In genomic region chr20:58824843-58825242, GRCh38 we compare ENCODE assay signal across 28 cellular contexts. TPM values are rescaled to one million over a fixed set of nuclear protein-coding genes. Genes with fewer than 3 reads are reported as not detected.
"Had no signal": no experiment of that assay in that cellular context is flagged by ENCODE, and none has a peak within 500 bp of the region (broad histone marks: within the 10 kb centered on the region; RNA-seq: fewer than 3 reads in every experiment).

No MANE protein-coding gene starts in this region.

- DNase-seq: head of caudate nucleus; hippocampal formation; kidney glomerular epithelial cell; left cardiac atrium; left lung; lower lobe of right lung; mammary epithelial cell; mesendoderm; naive thymus-derived CD4-positive, alpha-beta T cell; ovary; right lobe of liver; stimulated activated CD4-positive, alpha-beta T cell treated with anti-CD3 and anti-CD28 coated beads, Interleukin-1b, Interleukin-23, amount 100 ng/mL, for 48 hours; stimulated activated CD4-positive, alpha-beta T cell treated with anti-CD3 and anti-CD28 coated beads, Interleukin-2, amount 100 ng/mL, for 48 hours; stimulated activated CD4-positive, alpha-beta T cell treated with anti-CD3 and anti-CD28 coated beads, Interleukin-4, amount 100 ng/mL, for 4 hours; stimulated activated CD8-positive, alpha-beta memory T cell treated with anti-CD3 and anti-CD28 coated beads, Interleukin-4, amount 100 ng/mL, for 48 hours; stimulated activated naive CD4-positive, alpha-beta T cell treated with Interleukin-2 at 50 U/mL for 16 hours; stimulated activated naive CD8-positive, alpha-beta T cell treated with anti-CD3 and anti-CD28 coated beads, Interleukin-15, amount 100 ng/mL, for 72 hours; substantia nigra; testis; thyroid gland; transverse colon; upper lobe of left lung had no signal

- H3K4me1 Mint-ChIP-seq: mesothelial cell of epicardium; naive thymus-derived CD4-positive, alpha-beta T cell; stimulated activated memory B cell treated with anti-CD40 and anti-IgM and Interleukin-4, amounts not matched to agents 10 μg/mL and 1 μg/mL and 100 μg/mL, for 72 hours; stimulated activated naive CD8-positive, alpha-beta T cell treated with anti-CD3 and anti-CD28 coated beads, Interleukin-15, amount 100 ng/mL, for 72 hours had no signal

- H3K4me3 Mint-ChIP-seq: mesothelial cell of epicardium; naive thymus-derived CD4-positive, alpha-beta T cell; natural killer cell treated with Interleukin-12 subunit alpha and Interleukin-12 subunit beta and Interleukin-15 and Interleukin-18, amount 100 ng/mL, for 72 hours; stimulated activated memory B cell treated with anti-CD40 and anti-IgM and Interleukin-4, amounts not matched to agents 10 μg/mL and 1 μg/mL and 100 μg/mL, for 72 hours; stimulated activated naive CD8-positive, alpha-beta T cell treated with anti-CD3 and anti-CD28 coated beads, Interleukin-15, amount 100 ng/mL, for 72 hours had no signal

- H3K27ac Mint-ChIP-seq: mesothelial cell of epicardium; naive thymus-derived CD4-positive, alpha-beta T cell; natural killer cell treated with Interleukin-12 subunit alpha and Interleukin-12 subunit beta and Interleukin-15 and Interleukin-18, amount 100 ng/mL, for 72 hours; stimulated activated memory B cell treated with anti-CD40 and anti-IgM and Interleukin-4, amounts not matched to agents 10 μg/mL and 1 μg/mL and 100 μg/mL, for 72 hours; stimulated activated naive CD8-positive, alpha-beta T cell treated with anti-CD3 and anti-CD28 coated beads, Interleukin-15, amount 100 ng/mL, for 72 hours had no signal

- H3K9me3 ChIP-seq: left lung, lower lobe of right lung, ovary, right atrium auricular region, right lobe of liver, testis, thyroid gland, transverse colon, upper lobe of left lung, vagina had no signal

- H3K36me3 Mint-ChIP-seq: natural killer cell treated with Interleukin-12 subunit alpha and Interleukin-12 subunit beta and Interleukin-15 and Interleukin-18, amount 100 ng/mL, for 72 hours had no signal

- H3K27me3 Mint-ChIP-seq: stimulated activated memory B cell treated with anti-CD40 and anti-IgM and Interleukin-4, amounts not matched to agents 10 μg/mL and 1 μg/mL and 100 μg/mL, for 72 hours had no signal

- H3K4me1 ChIP-seq: left lung, lower lobe of right lung, right lobe of liver, testis, transverse colon had no signal

- H3K27ac ChIP-seq: left lung, lower lobe of right lung, ovary, right lobe of liver, testis, thyroid gland, transverse colon, upper lobe of left lung, vagina had no signal

- H3K36me3 ChIP-seq: left lung, lower lobe of right lung, ovary, right atrium auricular region, right lobe of liver, thyroid gland, transverse colon, upper lobe of left lung, vagina had no signal

- H3K4me3 ChIP-seq: left lung, lower lobe of right lung, ovary, right atrium auricular region, right lobe of liver, smooth muscle cell, testis, thyroid gland, transverse colon, upper lobe of left lung, vagina had no signal

- H3K27me3 ChIP-seq: left lung, ovary, right atrium auricular region, right lobe of liver, testis, thyroid gland, transverse colon, upper lobe of left lung, vagina had no signal

- ATAC-seq: left cardiac atrium; lower lobe of right lung; naive thymus-derived CD4-positive, alpha-beta T cell; natural killer cell treated with Interleukin-12 subunit alpha and Interleukin-12 subunit beta and Interleukin-15 and Interleukin-18, amount 100 ng/mL, for 72 hours; right lobe of liver; stimulated activated memory B cell treated with anti-CD40 and anti-IgM and Interleukin-4, amounts not matched to agents 10 μg/mL and 1 μg/mL and 100 μg/mL, for 72 hours; stimulated activated naive CD8-positive, alpha-beta T cell treated with anti-CD3 and anti-CD28 coated beads, Interleukin-15, amount 100 ng/mL, for 72 hours had no signal

RNA-seq across cellular contexts. Expression of gene GNAS-AS1, which starts 25.9 kb away (rescaled TPM):
- total RNA-seq: right atrium auricular region, vagina had no signal
